In genomic region chr1:2025491-2025981, GRCh38 we compare ENCODE assay signal across 14 cellular contexts. TPM values are rescaled to one million over a fixed set of nuclear protein-coding genes. Genes with fewer than 3 reads are reported as not detected.
DNase-seq lines count a peak whose midpoint lies in the region; ATAC-seq and TF ChIP-seq lines count a peak whose summit lies in the region.
"Had no signal": no experiment of that assay in that cellular context is flagged by ENCODE, and none has a peak within 500 bp of the region (broad histone marks: within the 10 kb centered on the region; RNA-seq: fewer than 3 reads in every experiment).

No MANE protein-coding gene starts in this region.

- no peaks in the 10 kb centered on the region for H3K9me3 Mint-ChIP-seq in T-cell

- POLR2A ChIA-PET in T-cell (lab: Charles Lee), result no interaction called here

- H3K36me3 Mint-ChIP-seq in T-cell, result no peaks in the 10 kb centered on the region

- H3K36me3 ChIP-seq in right atrium auricular region, result no peaks in the 10 kb centered on the region
- H3K36me3 ChIP-seq in testis (ENCODE audit: low read depth, missing control alignments), result no peaks in the 10 kb centered on the region
- no peaks in the 10 kb centered on the region for H3K36me3 ChIP-seq in stomach
- H3K36me3 ChIP-seq: ascending aorta, prostate gland had no signal

- TF ChIP-seq POLR2A in testis (IDR thresholded peaks at IDR 0.05) (no peak), stomach (IDR thresholded peaks at IDR 0.05) (no peak)

- no peak overlapping the region for H3K27ac Mint-ChIP-seq in T-cell

- peak overlapping the region in 1 of 2 donors; percentile 4 for H3K4me3 ChIP-seq in right atrium auricular region
- no peak overlapping the region for H3K4me3 ChIP-seq in right cardiac atrium (ENCODE audit: low read length)
- H3K4me3 ChIP-seq in testis, result no peak overlapping the region
- H3K4me3 ChIP-seq in stomach, result peak overlapping the region in 2 of 4 donors; percentile 2 to 6
- H3K4me3 ChIP-seq: ascending aorta, lung, prostate gland had no signal

- TF ChIP-seq CTCF in right atrium auricular region (IDR thresholded peaks at IDR 0.05) (no peak), testis (IDR thresholded peaks at IDR 0.05) (no peak), stomach (IDR thresholded peaks at IDR 0.05) (no peak)

- H3K9me3 ChIP-seq in right atrium auricular region (no peaks in the 10 kb centered on the region), right cardiac atrium (ENCODE audit: control insufficient read depth, low read length) (no peaks in the 10 kb centered on the region), testis (no peaks in the 10 kb centered on the region), stomach (no peaks in the 10 kb centered on the region)
- H3K9me3 ChIP-seq: ascending aorta, prostate gland had no signal

- WGBS in right cardiac atrium, result 44% methylated on average over 39 of the region's 39 CpGs
- WGBS in testis, 2 donors, result 25 to 39% methylated on average over 25 to 30 of the region's 39 CpGs
- WGBS in stomach, 5 donors, result 54 to 71% (median 66%) methylated on average over 32 to 39 of the region's 39 CpGs

- CTCF ChIA-PET in T-cell (lab: Charles Lee), result no interaction called here

- intact Hi-C loops in Right ventricle myocardium superior (cut with DNase I), result no loop called here
- intact Hi-C loops in right cardiac atrium (cut with DNase I), result no loop called here
- intact Hi-C loops in testis (cut with DNase I; ENCODE audit: low total_unique reads), result no loop called here
- intact Hi-C loops in stomach (cut with DNase I; ENCODE audit: low total_unique reads), result no loop called here

- H3K4me1 ChIP-seq in right atrium auricular region (peaks cover 0 to 7% of the 10 kb centered on the region in 2 donors), right cardiac atrium (ENCODE audit: control insufficient read depth, insufficient read depth, low read length) (no peaks in the 10 kb centered on the region), testis (peaks cover 12% of the 10 kb centered on the region), stomach (peaks cover 0 to 15% (median 4%) of the 10 kb centered on the region in 4 donors)
- H3K4me1 ChIP-seq: ascending aorta, prostate gland had no signal

- ATAC-seq in Right ventricle myocardium superior (ENCODE audit: poor library complexity) (peak; percentile 46), T-cell (replicated peaks in 1 of 4) (peak in 3 of 4 experiments; percentile 44 to 78 (median 73)), right cardiac atrium (peak; percentile 8 to 50), HG03045 (IDR thresholded peaks at IDR 0.05; ENCODE audit: unreplicated experiment) (no peak)

- H3K27me3 ChIP-seq in right atrium auricular region (peaks cover 2 to 13% of the 10 kb centered on the region in 2 donors), right cardiac atrium (ENCODE audit: control insufficient read depth, insufficient read depth) (no peaks in the 10 kb centered on the region), testis (no peaks in the 10 kb centered on the region), stomach (peaks cover 19 to 53% (median 33%) of the 10 kb centered on the region in 3 donors)

- H3K4me3 Mint-ChIP-seq in T-cell, result peak overlapping the region; percentile 6 to 57 (median 24)

- DNase-seq in Right ventricle myocardium superior, result peak; percentile 59
- DNase-seq in right atrium auricular region (ENCODE audit: low spot score), result no peak
- peak in 9 of 34 experiments; percentile 4 to 36 (median 25) for DNase-seq in T-cell
- peak in 1 of 3 donors; percentile 71 for DNase-seq in right cardiac atrium
- peak; percentile 44 for DNase-seq in testis
- DNase-seq in NCI-H82 (lab: John Stamatoyannopoulos, UW), result no peak
- no peak for DNase-seq in stomach
- DNase-seq: activated T-cell treated with anti-CD3 and anti-CD28 coated beads, Interleukin-2, amount 50 U/mL, for 1 hour; NCI-H226 had no signal

- H3K4me1 Mint-ChIP-seq in T-cell, result peaks cover 5 to 8% (median 5%) of the 10 kb centered on the region in 3 donors

- TF ChIP-seq EP300 in stomach (IDR thresholded peaks at IDR 0.05), result no peak

- peaks cover 18 to 40% of the 10 kb centered on the region in 2 donors for H3K27me3 Mint-ChIP-seq in T-cell

- no peak overlapping the region for H3K27ac ChIP-seq in right atrium auricular region
- no peak overlapping the region for H3K27ac ChIP-seq in right cardiac atrium (ENCODE audit: low read length)
- H3K27ac ChIP-seq in testis, result no peak overlapping the region
- peak overlapping the region in 2 of 5 donors; percentile 8 to 27 for H3K27ac ChIP-seq in stomach
- H3K27ac ChIP-seq: ascending aorta, C4-2B, prostate gland had no signal

RNA-seq across cellular contexts. Expression of gene GABRD, which starts 6.4 kb away (rescaled TPM):
- total RNA-seq in Right ventricle myocardium superior, result 0.43 TPM
- total RNA-seq in right atrium auricular region, result not detected
- total RNA-seq in T-cell, result 1 to 10 TPM in 1 of 5 donors, not detected in 4; 1.1 TPM
- under 1 TPM in 3 of 4 donors, not detected in 1; 0.26 to 0.85 (median 0.45) TPM for total RNA-seq in right cardiac atrium
- polyA plus RNA-seq in right cardiac atrium, result 0.48 TPM
- 10 to 100 TPM; 16.9 to 18.1 TPM for total RNA-seq in testis
- polyA plus RNA-seq in testis (ENCODE audit: insufficient read depth, low read depth, low replicate concordance), result 7.8 TPM
- 1 to 10 TPM in 1 of 5 donors, not detected in 4; 1.5 TPM for total RNA-seq in stomach
- polyA plus RNA-seq in stomach, result under 1 TPM in 2 of 3 donors, not detected in 1; 0.50 to 0.95 TPM
- total RNA-seq: ascending aorta had no signal

RNA-seq across cellular contexts. Expression of gene CFAP74, which starts 21.9 kb away (rescaled TPM):
- not detected for total RNA-seq in Right ventricle myocardium superior
- total RNA-seq in right atrium auricular region, result not detected
- total RNA-seq in T-cell, result not detected
- not detected for total RNA-seq in right cardiac atrium
- 0.11 TPM for polyA plus RNA-seq in right cardiac atrium
- total RNA-seq in testis, result 10 to 100 TPM; 16.4 to 25.5 TPM
- polyA plus RNA-seq in testis (ENCODE audit: insufficient read depth, low read depth, low replicate concordance), result 24.9 TPM
- under 1 TPM in 1 of 5 donors, not detected in 4; under 0.01 TPM for total RNA-seq in stomach
- polyA plus RNA-seq in stomach, result not detected
- total RNA-seq: ascending aorta had no signal

RNA-seq across cellular contexts. Expression of gene PRKCZ, which starts 24.7 kb away (rescaled TPM):
- 13.5 TPM for total RNA-seq in Right ventricle myocardium superior
- 10 to 100 TPM; 15.3 to 16.4 TPM for total RNA-seq in right atrium auricular region
- total RNA-seq in T-cell, result 10 to 100 TPM; 27.5 to 36.9 (median 31.0) TPM
- total RNA-seq in right cardiac atrium, result 10 to 100 TPM; 15.1 to 28.1 (median 22.3) TPM
- polyA plus RNA-seq in right cardiac atrium, result 21.2 TPM
- 100 to 1,000 TPM in 1 of 2 donors, 10 to 100 TPM in 1; 86.4 to 123 TPM for total RNA-seq in testis
- 142 TPM for polyA plus RNA-seq in testis (ENCODE audit: insufficient read depth, low read depth, low replicate concordance)
- 10 to 100 TPM; 11.1 to 55.8 (median 21.3) TPM for total RNA-seq in stomach
- polyA plus RNA-seq in stomach, result 10 to 100 TPM; 23.7 to 38.8 (median 27.3) TPM

Comparison
In these comparisons a context has a peak if more than half of its experiments do, and no peak if none do; other contexts are left out.
1. DNase-seq: peak in Right ventricle myocardium superior (single experiment) and testis (single experiment); none in right atrium auricular region (single experiment), NCI-H82 (single experiment) and stomach (single experiment).
2. RNA of gene GABRD, which starts 6.4 kb away (total RNA-seq): 16.9 to 18.1 TPM in testis; 0.26 to 0.85 TPM in right cardiac atrium, 0.43 TPM in Right ventricle myocardium superior (single experiment), not detected in right atrium auricular region, 1.1 TPM in T-cell and 1.5 TPM in stomach; every median in the first group is over 4 times any median in the second.
3. RNA of gene CFAP74, which starts 21.9 kb away (total RNA-seq): 16.4 to 25.5 TPM in testis; not detected in right cardiac atrium, not detected in Right ventricle myocardium superior (single experiment), not detected in right atrium auricular region, not detected in T-cell and under 0.01 TPM in stomach; every median in the first group is over 10 times any median in the second.